1 cellular context compared by ENCODE assay signal in the genomic region with DNA sequence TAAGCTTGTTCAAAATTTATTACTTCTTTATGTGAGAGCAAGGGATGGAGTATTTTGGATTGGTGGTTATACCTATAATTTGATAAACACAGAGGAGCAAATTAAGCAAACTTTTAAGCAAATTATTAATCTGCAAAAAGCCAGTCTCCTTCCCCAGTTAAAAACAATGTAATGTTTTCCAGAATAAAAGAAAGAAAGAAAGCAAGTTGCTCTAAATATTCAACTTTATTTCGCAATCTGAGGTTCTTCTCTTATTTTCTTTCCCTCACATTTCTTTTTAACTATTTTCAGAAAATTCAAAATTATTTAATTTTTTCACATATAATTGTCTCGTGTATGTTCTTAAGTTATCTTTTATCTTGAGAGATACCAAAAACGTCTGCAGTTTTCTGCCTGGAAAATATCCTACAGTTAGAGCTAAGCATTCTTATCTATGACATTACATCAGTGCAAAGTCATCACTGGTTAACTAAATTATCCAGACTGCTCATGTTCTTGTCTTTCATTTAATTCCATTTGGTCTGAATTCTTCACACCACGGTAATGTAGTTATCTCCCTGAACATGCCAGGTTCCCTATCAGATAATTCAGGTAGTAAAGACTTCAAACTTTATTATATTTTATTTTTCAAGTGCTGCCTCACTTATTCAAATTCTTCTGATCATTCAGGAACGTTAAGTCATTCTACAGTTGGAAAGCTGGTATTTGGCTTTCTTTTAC.
TF ChIP-seq lines count a peak whose summit lies in the region.

No MANE protein-coding gene starts in this region.

TF ChIP-seq in IMR-90, 13 proteins besides CTCF, POLR2A, EP300 and RAD21:
- TF ChIP-seq NFE2L2 (IDR thresholded peaks at IDR 0.05; ENCODE audit: low read depth, low read length) (no peak), CEBPB (IDR thresholded peaks at IDR 0.05; ENCODE audit: low read depth, low read length) (peak; percentile 80), RCOR1 (IDR thresholded peaks at IDR 0.05; ENCODE audit: insufficient replicate concordance, low read length) (no peak), CHD1 (IDR thresholded peaks at IDR 0.05; ENCODE audit: low read depth, low read length) (no peak)
- TF ChIP-seq, protein P1, sequence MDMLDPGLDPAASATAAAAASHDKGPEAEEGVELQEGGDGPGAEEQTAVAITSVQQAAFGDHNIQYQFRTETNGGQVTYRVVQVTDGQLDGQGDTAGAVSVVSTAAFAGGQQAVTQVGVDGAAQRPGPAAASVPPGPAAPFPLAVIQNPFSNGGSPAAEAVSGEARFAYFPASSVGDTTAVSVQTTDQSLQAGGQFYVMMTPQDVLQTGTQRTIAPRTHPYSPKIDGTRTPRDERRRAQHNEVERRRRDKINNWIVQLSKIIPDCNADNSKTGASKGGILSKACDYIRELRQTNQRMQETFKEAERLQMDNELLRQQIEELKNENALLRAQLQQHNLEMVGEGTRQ (IDR thresholded peaks at IDR 0.05; ENCODE audit: low read depth, low read length), result no peak
